Comparison of ENCODE assay signal across 7 cellular contexts in the genomic region with DNA sequence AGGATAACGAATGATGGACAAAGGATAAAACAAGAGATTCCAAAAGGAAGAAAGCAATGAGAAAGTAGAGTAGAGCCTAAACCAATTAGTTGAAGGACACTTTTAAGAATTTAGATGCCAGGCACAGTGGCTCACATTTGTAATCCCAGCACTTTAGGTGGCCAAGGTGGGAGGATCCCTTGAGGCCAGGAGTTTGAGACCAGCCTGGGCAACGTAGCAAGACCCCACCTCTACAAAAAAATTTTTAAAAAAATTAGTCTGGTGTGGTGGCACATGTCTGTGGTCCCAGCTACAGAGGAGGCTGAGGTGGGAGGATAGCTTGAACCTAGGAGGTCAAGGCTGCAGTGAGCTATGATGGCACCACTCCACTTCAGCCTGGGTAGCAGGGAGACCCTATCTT. TPM values are rescaled to one million over a fixed set of nuclear protein-coding genes. Genes with fewer than 3 reads are reported as not detected.
"Had no signal": no experiment of that assay in that cellular context is flagged by ENCODE, and none has a peak within 500 bp of the region (broad histone marks: within the 10 kb centered on the region; RNA-seq: fewer than 3 reads in every experiment).

No MANE protein-coding gene starts in this region.

- DNase-seq: IMR-90, KBM-7, KG1 had no signal

- H3K9ac ChIP-seq: KMS-11 had no signal

- H3K27ac ChIP-seq: HL-60, KMS-11 had no signal

- H3K4me2 ChIP-seq: KMS-11 had no signal

- FAIRE-seq: HTR-8/SVneo had no signal

RNA-seq across cellular contexts. Expression of gene ABCA10, which starts 20.0 kb away (rescaled TPM):
- polyA plus RNA-seq: IgD-negative memory B cell had no signal
